ENCODE assay signal across 8 cellular contexts in genomic region chrX:153554519-153555167, GRCh38. TPM values are rescaled to one million over a fixed set of nuclear protein-coding genes. Genes with fewer than 3 reads are reported as not detected.
A peak's percentile ranks its signal among the peaks of the same experiment; 100 is the strongest.
DNase-seq lines count a peak whose midpoint lies in the region; ATAC-seq, FAIRE-seq and TF ChIP-seq lines count a peak whose summit lies in the region.

No MANE protein-coding gene starts in this region.

- intact Hi-C loops in colonic mucosa (cut with DNase I) (loop anchor here (5.0 kb wide), 1 partner anchor 113 kb away; no protein-coding TSS in a partner anchor), lower leg skin (cut with DNase I; ENCODE audit: low total_unique reads) (loop anchor here (10.0 kb wide), 1 partner anchor 110 kb away; no protein-coding TSS in a partner anchor)

- H3K27ac Mint-ChIP-seq in activated CD4-positive, alpha-beta T cell treated with anti-CD3 and anti-CD28 coated beads, Interleukin-2, amount 10 ng/mL, durations not matched to agents 7 days and 5 days = no peak overlapping the region

- H3K4me1 ChIP-seq in A549 (no peaks in the 10 kb centered on the region), colonic mucosa (no peaks in the 10 kb centered on the region)

- ATAC-seq in A549 = peak; percentile 80 to 94
- ATAC-seq in GM21526 (IDR thresholded peaks at IDR 0.05; ENCODE audit: low FRiP score, unreplicated experiment) = no peak

- H3K9me3 Mint-ChIP-seq in activated CD4-positive, alpha-beta T cell treated with anti-CD3 and anti-CD28 coated beads, Interleukin-2, amount 10 ng/mL, durations not matched to agents 7 days and 5 days = no peaks in the 10 kb centered on the region

- H3K27me3 Mint-ChIP-seq in activated CD4-positive, alpha-beta T cell treated with anti-CD3 and anti-CD28 coated beads, Interleukin-2, amount 10 ng/mL, durations not matched to agents 7 days and 5 days = no peaks in the 10 kb centered on the region

- H3K9me3 ChIP-seq in A549 (no peaks in the 10 kb centered on the region), colonic mucosa (no peaks in the 10 kb centered on the region)

- H3K4me3 ChIP-seq in A549 = no peak overlapping the region
- no peak overlapping the region for H3K4me3 ChIP-seq in GM12864 (ENCODE audit: low read depth, low read length)
- H3K4me3 ChIP-seq in colonic mucosa = no peak overlapping the region
- H3K4me3 ChIP-seq in lower leg skin (ENCODE audit: low read depth, poor library complexity, severe bottlenecking) = no peak overlapping the region

- H3K36me3 Mint-ChIP-seq in activated CD4-positive, alpha-beta T cell treated with anti-CD3 and anti-CD28 coated beads, Interleukin-2, amount 10 ng/mL, durations not matched to agents 7 days and 5 days (ENCODE audit: low read depth) = no peaks in the 10 kb centered on the region

- TF ChIP-seq RAD21 in A549 (conservative IDR thresholded peaks at IDR 0.05 in 1 of 2, IDR thresholded peaks at IDR 0.05 in 1 of 2) = peak; percentile 68 to 74

- DNase-seq in A549 (ENCODE audit: low read depth in 1 of 2, low spot score in 1 of 2) (peak; percentile 60 to 62), GM12864 (ENCODE audit: low read depth) (peak; percentile 0), NCI-H2107 treated with DMSO at 0.1 percent for 48 hours (lab: John Stamatoyannopoulos, UW; ENCODE audit: unreplicated experiment) (peak; percentile 45), colonic mucosa (peak; percentile 74), lower leg skin (ENCODE audit: low spot score in 2 of 2) (peak; percentile 46 to 93)
- peak; percentile 64 for DNase-seq in activated CD4-positive, alpha-beta T cell treated with anti-CD3 and anti-CD28 coated beads, Interleukin-2, amount 10 ng/mL, durations not matched to agents 7 days and 5 days
- peak; percentile 46 for DNase-seq in stimulated activated CD8-positive, alpha-beta memory T cell treated with anti-CD3 and anti-CD28 coated beads, Interleukin-15, amount 100 ng/mL, for 1 hour (ENCODE audit: low read depth)

- no peaks in the 10 kb centered on the region for H3K4me1 Mint-ChIP-seq in activated CD4-positive, alpha-beta T cell treated with anti-CD3 and anti-CD28 coated beads, Interleukin-2, amount 10 ng/mL, durations not matched to agents 7 days and 5 days

- peak; percentile 62 for TF ChIP-seq CTCF in A549 (IDR thresholded peaks at IDR 0.05)
- TF ChIP-seq CTCF in GM12864 (IDR thresholded peaks at IDR 0.05; ENCODE audit: low read depth, low read length, missing control alignments) = peak; percentile 77
- peak; percentile 63 for TF ChIP-seq CTCF in colonic mucosa (IDR thresholded peaks at IDR 0.05)
- TF ChIP-seq CTCF in lower leg skin (IDR thresholded peaks at IDR 0.05) = no peak

- H3K9ac ChIP-seq in colonic mucosa (ENCODE audit: low read depth in 2 of 2, low read length in 2 of 2) = no peak overlapping the region

- H3K36me3 ChIP-seq in colonic mucosa = no peaks in the 10 kb centered on the region

- H3K27ac ChIP-seq in A549 (no peak overlapping the region), colonic mucosa (no peak overlapping the region)

- H3K27me3 ChIP-seq in colonic mucosa = no peaks in the 10 kb centered on the region

- POLR2A ChIA-PET in A549 (lab: Yijun Ruan, JAX) = no interaction called here
- POLR2A ChIA-PET in activated CD4-positive, alpha-beta T cell treated with anti-CD3 and anti-CD28 coated beads, Interleukin-2, amount 10 ng/mL, durations not matched to agents 7 days and 5 days (lab: Charles Lee) = no interaction called here

- TF ChIP-seq POLR2A in A549 (IDR thresholded peaks at IDR 0.05; ENCODE audit: low read length) (no peak), lower leg skin (IDR thresholded peaks at IDR 0.05) (no peak)

- no peak overlapping the region for H3K4me3 Mint-ChIP-seq in activated CD4-positive, alpha-beta T cell treated with anti-CD3 and anti-CD28 coated beads, Interleukin-2, amount 10 ng/mL, durations not matched to agents 7 days and 5 days

- CTCF ChIA-PET in A549 (lab: Yijun Ruan, JAX) = interaction anchor here (0.7 to 5.6 kb wide), 38 partner anchors 10 to 601 kb away, joined by 3 to 50 read pairs (median 4); partner anchors contain the start of gene HAUS7
- CTCF ChIA-PET in activated CD4-positive, alpha-beta T cell treated with anti-CD3 and anti-CD28 coated beads, Interleukin-2, amount 10 ng/mL, durations not matched to agents 7 days and 5 days (lab: Charles Lee) = interaction anchor here (0.6 to 2.6 kb wide), 8 partner anchors 10 to 113 kb away, joined by 3 to 13 read pairs (median 4); no protein-coding TSS in a partner anchor

- no peak for FAIRE-seq in A549 (lab: Jason Lieb, UNC)

- no peak overlapping the region for H3K4me2 ChIP-seq in A549

- no peak for TF ChIP-seq EP300 in A549 (IDR thresholded peaks at IDR 0.05)

- 37% methylated on average over 15 of the region's 17 CpGs for WGBS in A549 (ENCODE audit: missing lambda C conversion rate)
- WGBS in lower leg skin, 2 donors = 0 to 50% methylated on average over 1 to 17 of the region's 17 CpGs

TF ChIP-seq in A549, 52 proteins besides CTCF, POLR2A, EP300 and RAD21:
- TF ChIP-seq PBX3 (IDR thresholded peaks at IDR 0.05) (no peak), SMC3 (IDR thresholded peaks at IDR 0.05) (peak; percentile 64)

RNA-seq across cellular contexts. Expression of gene ATP2B3, which starts 37.2 kb away (rescaled TPM):
- polyA plus RNA-seq in A549 (2011; rRNA removed) = 0.08 and 0.13 TPM in 2 replicates
- polyA plus RNA-seq in A549 (2012; cell fraction: cytosol; rRNA removed) = 0.26 and 0.39 TPM in 2 replicates
- polyA plus RNA-seq in A549 (2012; cell fraction: nucleus; rRNA removed) = 0.98 and 1.1 TPM in 2 replicates
- polyA plus RNA-seq in A549 (2017; fragmentation: RNase III; extraction: RNeasy Plus Mini Kit Qiagen cat#74134 plus additional on column Dnase treatment) = 0.21 to 0.30 TPM (median 0.22 TPM) in 3 replicates
- 0.24 TPM in 1 of 2 replicates, not detected in the other for polyA minus RNA-seq in A549 (2011; rRNA and poly(A)+ RNA removed)
- total RNA-seq in activated CD4-positive, alpha-beta T cell treated with anti-CD3 and anti-CD28 coated beads, Interleukin-2, amount 10 ng/mL, durations not matched to agents 7 days and 5 days = under 1 TPM in 1 of 2 experiments, not detected in 1; 0.05 TPM
- under 1 TPM in 1 of 2 donors, not detected in 1; 0.24 TPM for total RNA-seq in colonic mucosa
- under 1 TPM in 1 of 4 donors, not detected in 3; 0.07 TPM for total RNA-seq in lower leg skin

RNA-seq across cellular contexts. Expression of gene CCNQ, which starts 44.3 kb away (rescaled TPM):
- polyA plus RNA-seq in A549 (2011; rRNA removed) = 25.6 and 29.9 TPM in 2 replicates
- polyA plus RNA-seq in A549 (2012; cell fraction: cytosol; rRNA removed) = 66.2 and 77.2 TPM in 2 replicates
- 38.8 and 41.9 TPM in 2 replicates for polyA plus RNA-seq in A549 (2012; cell fraction: nucleus; rRNA removed)
- 32.0 to 36.0 TPM (median 32.6 TPM) in 3 replicates for polyA plus RNA-seq in A549 (2017; fragmentation: RNase III; extraction: RNeasy Plus Mini Kit Qiagen cat#74134 plus additional on column Dnase treatment)
- 27.2 and 32.6 TPM in 2 replicates for polyA minus RNA-seq in A549 (2011; rRNA and poly(A)+ RNA removed)
- 10 to 100 TPM; 22.5 to 23.8 TPM for total RNA-seq in activated CD4-positive, alpha-beta T cell treated with anti-CD3 and anti-CD28 coated beads, Interleukin-2, amount 10 ng/mL, durations not matched to agents 7 days and 5 days
- 10 to 100 TPM; 16.3 to 24.0 TPM for total RNA-seq in colonic mucosa
- total RNA-seq in lower leg skin = 10 to 100 TPM; 20.7 to 35.7 (median 28.5) TPM

RNA-seq across cellular contexts. Expression of gene BGN, which starts 59.9 kb away (rescaled TPM):
- not detected in 2 replicates for polyA plus RNA-seq in A549 (2011; rRNA removed)
- polyA plus RNA-seq in A549 (2012; cell fraction: cytosol; rRNA removed) = 0.05 TPM in 2 replicates
- 0.02 TPM in 1 of 2 replicates, not detected in the other for polyA plus RNA-seq in A549 (2012; cell fraction: nucleus; rRNA removed)
- 0.04 to 0.05 TPM in 2 of 3 replicates, not detected in the other for polyA plus RNA-seq in A549 (2017; fragmentation: RNase III; extraction: RNeasy Plus Mini Kit Qiagen cat#74134 plus additional on column Dnase treatment)
- 0.34 TPM in 1 of 2 replicates, not detected in the other for polyA minus RNA-seq in A549 (2011; rRNA and poly(A)+ RNA removed)
- total RNA-seq in activated CD4-positive, alpha-beta T cell treated with anti-CD3 and anti-CD28 coated beads, Interleukin-2, amount 10 ng/mL, durations not matched to agents 7 days and 5 days = not detected
- 10 to 100 TPM in 1 of 2 donors, 1 to 10 TPM in 1; 6.0 to 11.4 TPM for total RNA-seq in colonic mucosa
- 10 to 100 TPM; 18.1 to 34.2 (median 22.8) TPM for total RNA-seq in lower leg skin

Comparison
In these comparisons a context has a peak if more than half of its experiments do, and no peak if none do; other contexts are left out.
1. DNase-seq: peak in every context shown above with its lines; median percentile 74 in colonic mucosa; 70 in lower leg skin; 64 in activated CD4-positive, alpha-beta T cell treated with anti-CD3 and anti-CD28 coated beads, Interleukin-2, amount 10 ng/mL, durations not matched to agents 7 days and 5 days; 61 in A549; 46 in stimulated activated CD8-positive, alpha-beta memory T cell treated with anti-CD3 and anti-CD28 coated beads, Interleukin-15, amount 100 ng/mL, for 1 hour; 45 in NCI-H2107 treated with DMSO at 0.1 percent for 48 hours; 0 in GM12864.
2. CTCF ChIP-seq: peak in A549 (single experiment), GM12864 (single experiment) and colonic mucosa (single experiment); none in lower leg skin (0 of 3).
3. RNA of gene BGN, which starts 59.9 kb away (total RNA-seq): 18.1 to 34.2 TPM in lower leg skin and 6.0 to 11.4 TPM in colonic mucosa; not detected in activated CD4-positive, alpha-beta T cell treated with anti-CD3 and anti-CD28 coated beads, Interleukin-2, amount 10 ng/mL, durations not matched to agents 7 days and 5 days; every median in the first group is over 4 times any median in the second.